In the genomic region with DNA sequence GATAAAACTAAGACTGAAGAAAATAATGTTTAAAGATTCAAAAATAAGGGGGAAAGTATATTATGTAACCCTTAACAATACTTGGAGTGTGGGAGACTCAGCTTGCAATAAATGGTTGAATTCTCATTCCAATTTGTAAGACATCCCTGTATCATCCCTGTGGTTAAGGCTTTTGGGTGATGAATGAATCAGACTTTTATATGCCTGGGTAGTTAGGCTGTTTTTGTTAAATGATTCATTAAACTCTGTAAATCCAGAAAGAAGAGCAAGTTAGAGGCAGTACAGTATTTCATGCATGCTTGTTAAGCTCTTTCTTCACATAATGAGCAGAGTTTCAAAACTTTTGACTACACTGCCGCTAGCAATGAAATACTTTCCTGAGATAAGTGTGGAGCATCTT, we compare ENCODE assay signal across 21 cellular contexts.
"Had no signal": no experiment of that assay in that cellular context is flagged by ENCODE, and none has a peak within 500 bp of the region (broad histone marks: within the 10 kb centered on the region; RNA-seq: fewer than 3 reads in every experiment).

No MANE protein-coding gene starts in this region.

- H3K36me3 ChIP-seq: WERI-Rb-1 had no signal

- H3K27ac ChIP-seq: WERI-Rb-1 had no signal

- FAIRE-seq: astrocyte, RCC 7860 had no signal

- ATAC-seq: activated CD4-positive, alpha-beta T cell treated with anti-CD3 and anti-CD28 coated beads for 36 hours; activated T-helper 17 cell treated with anti-CD3 and anti-CD28 coated beads, Interleukin-2, amount 50 U/mL, for 72 hours had no signal

- DNase-seq: activated CD4-positive, alpha-beta memory T cell treated with anti-CD3 and anti-CD28 coated beads, Interleukin-2, amount 10 ng/mL, durations not matched to agents 7 days and 5 days; activated CD4-positive, alpha-beta T cell treated with anti-CD3 and anti-CD28 coated beads for 36 hours; activated CD4-positive, alpha-beta T cell treated with anti-CD3 and anti-CD28 coated beads, Interleukin-2, amount 50 U/mL, for 1 hour; activated gamma-delta T cell; activated naive CD4-positive, alpha-beta T cell treated with anti-CD3 and anti-CD28 coated beads for 36 hours; activated T-cell treated with anti-CD3 and anti-CD28 coated beads for 4 hours; activated T-cell treated with anti-CD3 and anti-CD28 coated beads, Interleukin-2, amount 50 U/mL, for 48 hours; amygdala; MM.1S; NCI-H1105; NCI-H1436; NCI-H187; NCI-H2081; NCI-H446; NCI-H524; SIG-M5; T-helper 1 cell; WERI-Rb-1 had no signal
